In the genomic region with DNA sequence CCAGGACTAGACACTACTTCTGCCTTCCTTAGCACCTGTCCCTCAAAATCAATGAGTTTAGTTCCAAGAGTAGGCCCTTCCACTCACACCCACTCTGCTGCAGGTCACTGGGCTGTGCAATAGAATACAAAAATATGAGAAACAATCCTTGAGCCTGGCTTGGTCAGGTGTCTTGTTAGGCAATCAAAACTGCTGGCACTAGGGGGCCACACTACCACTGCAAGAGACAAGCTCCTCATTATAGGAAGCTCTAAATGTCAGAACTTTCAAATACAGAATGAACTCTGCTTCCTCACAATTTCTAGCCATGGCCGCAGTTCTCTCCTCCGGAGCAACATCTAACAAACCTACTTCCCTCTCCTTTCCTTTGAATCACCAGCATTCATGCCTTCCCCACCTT, we compare ENCODE assay signal across 8 cellular contexts. TPM values are rescaled to one million over a fixed set of nuclear protein-coding genes. Genes with fewer than 3 reads are reported as not detected.
DNase-seq lines count a peak whose midpoint lies in the region; FAIRE-seq and TF ChIP-seq lines count a peak whose summit lies in the region.
"Not testable (repeated sequence)": the region's sequence is repeated elsewhere in the genome, so short reads cannot be mapped to it uniquely, and the experiment has no call there.

No MANE protein-coding gene starts in this region.

- not testable (repeated sequence) for H3K9ac ChIP-seq in SK-N-SH; endothelial cell of umbilical vein (replicated peaks; ENCODE audit: extremely low read depth, insufficient read depth, low read length)

- H3K27ac ChIP-seq in SK-N-SH (ENCODE audit: low read depth in 2 of 2, low read length in 1 of 2); endothelial cell of umbilical vein (ENCODE audit: insufficient read depth, low read depth, low read length): not testable (repeated sequence)

- not testable (repeated sequence) for H3K79me2 ChIP-seq in SK-N-SH (ENCODE audit: insufficient read depth); endothelial cell of umbilical vein (ENCODE audit: control insufficient read depth, insufficient read depth, low read length)

- not testable (repeated sequence) for H3K9me2 ChIP-seq in SK-N-SH

- H3K9me1 ChIP-seq in endothelial cell of umbilical vein (replicated peaks; ENCODE audit: control insufficient read depth, extremely low read depth, insufficient read depth, low read length) = not testable (repeated sequence)

- CTCF ChIA-PET in SK-N-SH (lab: Yijun Ruan, JAX) = not testable (repeated sequence)
- CTCF ChIA-PET in endothelial cell of umbilical vein (lab: Charles Lee) = interaction anchor here (0.6 to 1.0 kb wide), 4 partner anchors 38 to 122 kb away, joined by 3 to 7 read pairs (median 3); no protein-coding TSS in a partner anchor

- WGBS in SK-N-SH (ENCODE audit: low lambda C conversion rate) = 98% methylated on average over 2 of the region's 2 CpGs

- TF ChIP-seq CTCF in AG10803 (conservative IDR thresholded peaks at IDR 0.05; ENCODE audit: low read length) = peak; percentile 26
- peak; percentile 48 for TF ChIP-seq CTCF in GM12864 (IDR thresholded peaks at IDR 0.05; ENCODE audit: low read depth, low read length, missing control alignments)
- TF ChIP-seq CTCF in SK-N-SH (IDR thresholded peaks at IDR 0.05) = peak; percentile 39
- TF ChIP-seq CTCF in endothelial cell of umbilical vein (IDR thresholded peaks at IDR 0.05; ENCODE audit: extremely low read depth in 1 of 2, insufficient read depth in 1 of 2, low read depth in 1 of 2, low read length in 2 of 2) = peak; percentile 22 to 32

- H4K20me1 ChIP-seq in SK-N-SH (ENCODE audit: insufficient read depth); endothelial cell of umbilical vein (replicated peaks; ENCODE audit: control insufficient read depth, extremely low read depth, insufficient read depth, low read length): not testable (repeated sequence)

- TF ChIP-seq POLR2A in endothelial cell of umbilical vein (IDR thresholded peaks at IDR 0.05; ENCODE audit: low read depth, low read length) = not testable (repeated sequence)

- intact Hi-C loops in endothelial cell of umbilical vein (cut with micrococcal nuclease) = not testable (repeated sequence)

- not testable (repeated sequence) for H3K4me3 ChIP-seq in AG10803 (ENCODE audit: low read length); GM12864 (ENCODE audit: low read depth, low read length); SK-N-SH (ENCODE audit: low read depth in 2 of 2, low read length in 1 of 2); endothelial cell of umbilical vein (replicated peaks in 1 of 3; ENCODE audit: insufficient read depth in 1 of 3, low read depth in 1 of 3, low read length in 3 of 3)

- not testable (repeated sequence) for TF ChIP-seq EP300 in SK-N-SH (IDR thresholded peaks at IDR 0.05; ENCODE audit: borderline replicate concordance in 1 of 2, low read depth in 1 of 2, low read length in 1 of 2)

- H3F3A ChIP-seq in SK-N-SH (replicated peaks; ENCODE audit: insufficient read depth) = not testable (repeated sequence)

- H3K27me3 ChIP-seq in SK-N-SH (ENCODE audit: insufficient read depth); endothelial cell of umbilical vein (ENCODE audit: control insufficient read depth in 2 of 2, insufficient read depth in 2 of 2, low read length in 2 of 2): not testable (repeated sequence)

- H3K9me3 ChIP-seq in SK-N-SH; endothelial cell of umbilical vein (replicated peaks; ENCODE audit: control insufficient read depth, insufficient read depth, low read length): not testable (repeated sequence)

- not testable (repeated sequence) for H3K4me2 ChIP-seq in SK-N-SH; endothelial cell of umbilical vein (ENCODE audit: insufficient read depth, low read length)

- TF ChIP-seq RAD21 in SK-N-SH (IDR thresholded peaks at IDR 0.05; ENCODE audit: low read length) = peak; percentile 18; the same call in 1 of the 2 replicates

- not testable (repeated sequence) for DNase-seq in AG10803 (ENCODE audit: low read depth); SK-N-SH
- DNase-seq in GM12864 (ENCODE audit: low read depth) (peak; percentile 5), LHCN-M2 (ENCODE audit: low read depth) (peak; percentile 10), endothelial cell of umbilical vein (ENCODE audit: low read depth, low spot score) (peak; percentile 8), left kidney (ENCODE audit: low read depth, low spot score) (peak; percentile 46)
- DNase-seq in activated gamma-delta T cell treated with anti-CD3 and anti-CD28 coated beads, Interleukin-2, amount 50 U/mL, for 16 hours (ENCODE audit: low read depth) = peak; percentile 1
- peak; percentile 4 for DNase-seq in stimulated activated CD4-positive, alpha-beta T cell treated with anti-CD3 and anti-CD28 coated beads, Interleukin-2, amount 100 ng/mL, for 4 hours (ENCODE audit: low read depth)

- H3K36me3 ChIP-seq in SK-N-SH (replicated peaks in 1 of 2; ENCODE audit: control insufficient read depth in 1 of 2, insufficient read depth in 2 of 2, low read length in 1 of 2) = peaks cover 22 to 24% of the 10 kb centered on the region in 2 experiments
- not testable (repeated sequence) for H3K36me3 ChIP-seq in endothelial cell of umbilical vein (ENCODE audit: control insufficient read depth in 2 of 2, extremely low read depth in 1 of 2, insufficient read depth in 2 of 2, low read length in 2 of 2)

- POLR2A ChIA-PET in SK-N-SH (lab: Yijun Ruan, JAX); endothelial cell of umbilical vein (lab: Charles Lee): not testable (repeated sequence)

- not testable (repeated sequence) for BruUV-seq in endothelial cell of umbilical vein (replicated peaks; lab: Mats Ljungman, UMichigan)

- FAIRE-seq in endothelial cell of umbilical vein (lab: Jason Lieb, UNC) = not testable (repeated sequence)

- dilution Hi-C loops in endothelial cell of umbilical vein (cut with MboI; ENCODE audit: extremely low pct_ligation_motif_present, low sequenced_read_pairs) = not testable (repeated sequence)

- H2AFZ ChIP-seq in SK-N-SH (ENCODE audit: low read depth); endothelial cell of umbilical vein (ENCODE audit: low read depth, low read length): not testable (repeated sequence)

- H3K4me1 ChIP-seq in SK-N-SH (ENCODE audit: control insufficient read depth in 1 of 2, insufficient read depth in 2 of 2, low read depth in 1 of 2, low read length in 1 of 2); endothelial cell of umbilical vein (ENCODE audit: control insufficient read depth, extremely low read depth, insufficient read depth, low read length): not testable (repeated sequence)

RNA-seq across cellular contexts. Expression of a gene that starts 41.0 kb away (rescaled TPM):
- total RNA-seq in LHCN-M2 (2014; rRNA removed) (19.6 and 20.6 TPM in 2 replicates), endothelial cell of umbilical vein (21.9 and 22.0 TPM in 2 replicates)
- polyA plus RNA-seq in LHCN-M2 (2012) = 8.7 TPM
- polyA plus RNA-seq in SK-N-SH (2012; rRNA removed) (12.3 and 15.3 TPM in 2 replicates), endothelial cell of umbilical vein (5.7 and 6.6 TPM in 2 replicates)
- polyA plus RNA-seq in SK-N-SH (2012; cell fraction: cytosol; rRNA removed) = 15.3 and 16.2 TPM in 2 replicates
- polyA plus RNA-seq in SK-N-SH (2012; cell fraction: nucleus; rRNA removed) = 7.7 and 15.2 TPM in 2 replicates
- polyA plus RNA-seq in endothelial cell of umbilical vein (2011; cell fraction: cytosol; rRNA removed) = 11.3 and 12.1 TPM in 2 replicates
- 13.8 and 18.2 TPM in 2 replicates for polyA plus RNA-seq in endothelial cell of umbilical vein (2011; cell fraction: nucleus; rRNA removed)
- polyA plus RNA-seq in endothelial cell of umbilical vein (2012) = 12.9 and 15.5 TPM in 2 replicates
- polyA minus RNA-seq in endothelial cell of umbilical vein = 30.4 and 31.1 TPM in 2 replicates
- polyA minus RNA-seq in endothelial cell of umbilical vein (2011; cell fraction: cytosol; rRNA and poly(A)+ RNA removed) = 31.5 TPM
- 36.1 and 58.5 TPM in 2 replicates for polyA minus RNA-seq in endothelial cell of umbilical vein (2011; cell fraction: nucleus; rRNA and poly(A)+ RNA removed)

RNA-seq across cellular contexts. Expression of a gene that starts 41.1 kb away (rescaled TPM):
- total RNA-seq in LHCN-M2 (2014; rRNA removed) (0.17 TPM in 1 of 2 replicates, not detected in the other), endothelial cell of umbilical vein (0.67 and 5.2 TPM in 2 replicates)
- 0.96 TPM for polyA plus RNA-seq in LHCN-M2 (2012)
- polyA plus RNA-seq in SK-N-SH (2012; rRNA removed) (2.8 and 5.4 TPM in 2 replicates), endothelial cell of umbilical vein (0.98 and 1.5 TPM in 2 replicates)
- polyA plus RNA-seq in SK-N-SH (2012; cell fraction: cytosol; rRNA removed) = 2.6 and 3.6 TPM in 2 replicates
- 17.5 and 19.3 TPM in 2 replicates for polyA plus RNA-seq in SK-N-SH (2012; cell fraction: nucleus; rRNA removed)
- polyA plus RNA-seq in endothelial cell of umbilical vein (2011; cell fraction: cytosol; rRNA removed) = 1.4 and 1.6 TPM in 2 replicates
- 6.4 and 7.2 TPM in 2 replicates for polyA plus RNA-seq in endothelial cell of umbilical vein (2011; cell fraction: nucleus; rRNA removed)
- polyA plus RNA-seq in endothelial cell of umbilical vein (2012) = not detected in 2 replicates
- 0.98 and 1.7 TPM in 2 replicates for polyA minus RNA-seq in endothelial cell of umbilical vein
- not detected for polyA minus RNA-seq in endothelial cell of umbilical vein (2011; cell fraction: cytosol; rRNA and poly(A)+ RNA removed)
- 5.2 and 5.9 TPM in 2 replicates for polyA minus RNA-seq in endothelial cell of umbilical vein (2011; cell fraction: nucleus; rRNA and poly(A)+ RNA removed)
